Comparison of ENCODE assay signal across 21 cellular contexts in the genomic region with DNA sequence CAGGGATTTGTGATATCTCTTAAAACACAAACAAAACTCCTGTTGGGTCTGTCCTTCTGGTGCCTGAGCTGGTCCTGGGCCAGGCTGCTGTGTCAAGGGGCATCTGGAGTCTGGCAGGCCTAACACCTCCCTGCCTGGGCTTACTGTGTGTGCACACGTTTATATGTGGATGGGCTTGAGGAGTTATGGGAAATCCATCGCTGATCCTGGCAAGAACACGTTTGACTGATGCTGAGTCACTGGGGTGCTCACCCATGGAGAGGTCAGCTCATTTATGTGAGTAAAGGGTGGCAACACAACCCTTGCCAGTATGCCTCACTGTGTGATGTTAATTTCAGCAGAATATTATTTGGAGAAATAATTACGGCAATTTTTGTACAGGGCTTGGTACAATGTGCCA. TPM values are rescaled to one million over a fixed set of nuclear protein-coding genes. Genes with fewer than 3 reads are reported as not detected.
"Had no signal": no experiment of that assay in that cellular context is flagged by ENCODE, and none has a peak within 500 bp of the region (broad histone marks: within the 10 kb centered on the region; RNA-seq: fewer than 3 reads in every experiment).

No MANE protein-coding gene starts in this region.

- H3K36me3 ChIP-seq: neutrophil, right atrium auricular region, tibial artery had no signal

- H3K27me3 Mint-ChIP-seq: activated T-cell treated with anti-CD3 and anti-CD28 coated beads, Interleukin-2, amount 50 U/mL, for 24 hours had no signal

- H3K4me1 ChIP-seq: right atrium auricular region, tibial artery had no signal

- H3K4me3 Mint-ChIP-seq: activated CD8-positive, alpha-beta memory T cell treated with anti-CD3 and anti-CD28 coated beads, Interleukin-2, amount 10 ng/mL, durations not matched to agents 7 days and 5 days; activated T-cell treated with anti-CD3 and anti-CD28 coated beads, Interleukin-2, amount 50 U/mL, for 24 hours; brain; naive thymus-derived CD4-positive, alpha-beta T cell; T-helper 2 cell treated with Interferon-gamma antibody and Interleukin-4, amounts not matched to agents 5 μg/mL and 100 μg/mL, for 36 hours had no signal

- H3K36me3 Mint-ChIP-seq: activated CD8-positive, alpha-beta memory T cell treated with anti-CD3 and anti-CD28 coated beads, Interleukin-2, amount 10 ng/mL, durations not matched to agents 7 days and 5 days; activated naive CD4-positive, alpha-beta T cell treated with anti-CD3 and anti-CD28 coated beads, Interleukin-2, amount 50 U/mL, for 72 hours; brain; naive thymus-derived CD4-positive, alpha-beta T cell had no signal

- H3K27ac ChIP-seq: neutrophil, right atrium auricular region, tibial artery had no signal

- H3K9me3 Mint-ChIP-seq: activated T-cell treated with anti-CD3 and anti-CD28 coated beads, Interleukin-2, amount 50 U/mL, for 24 hours; T-helper 2 cell treated with Interferon-gamma antibody and Interleukin-4, amounts not matched to agents 5 μg/mL and 100 μg/mL, for 36 hours had no signal

- FAIRE-seq: small intestine had no signal

- ATAC-seq: activated CD4-positive, CD25-positive, alpha-beta regulatory T cell treated with anti-CD3 and anti-CD28 coated beads, Interleukin-2, amount 50 U/mL, for 24 hours; activated CD8-positive, alpha-beta memory T cell treated with anti-CD3 and anti-CD28 coated beads, Interleukin-2, amount 10 ng/mL, durations not matched to agents 7 days and 5 days; activated naive CD4-positive, alpha-beta T cell treated with anti-CD3 and anti-CD28 coated beads, Interleukin-2, amount 50 U/mL, for 72 hours; left colon; naive thymus-derived CD4-positive, alpha-beta T cell had no signal

- H3K27ac Mint-ChIP-seq: activated CD8-positive, alpha-beta memory T cell treated with anti-CD3 and anti-CD28 coated beads, Interleukin-2, amount 10 ng/mL, durations not matched to agents 7 days and 5 days; activated naive CD4-positive, alpha-beta T cell treated with anti-CD3 and anti-CD28 coated beads, Interleukin-2, amount 50 U/mL, for 72 hours; activated T-cell treated with anti-CD3 and anti-CD28 coated beads, Interleukin-2, amount 50 U/mL, for 24 hours; naive thymus-derived CD4-positive, alpha-beta T cell; T-helper 2 cell treated with Interferon-gamma antibody and Interleukin-4, amounts not matched to agents 5 μg/mL and 100 μg/mL, for 36 hours had no signal

- H3K4me3 ChIP-seq: lung, right atrium auricular region, tibial artery had no signal

- H3K27me3 ChIP-seq: right atrium auricular region, tibial artery had no signal

- H3K4me1 Mint-ChIP-seq: activated CD8-positive, alpha-beta memory T cell treated with anti-CD3 and anti-CD28 coated beads, Interleukin-2, amount 10 ng/mL, durations not matched to agents 7 days and 5 days; naive thymus-derived CD4-positive, alpha-beta T cell had no signal

- H3K9me3 ChIP-seq: neutrophil, right atrium auricular region, tibial artery had no signal

- DNase-seq: activated CD4-positive, alpha-beta T cell treated with anti-CD3 and anti-CD28 coated beads, Interleukin-2, amount 50 U/mL, for 48 hours; activated CD8-positive, alpha-beta memory T cell treated with anti-CD3 and anti-CD28 coated beads, Interleukin-2, amount 10 ng/mL, durations not matched to agents 7 days and 5 days; activated effector memory CD4-positive, alpha-beta T cell treated with Interleukin-2 at 50 U/mL for 16 hours; activated T-cell treated with anti-CD3 and anti-CD28 coated beads, Interleukin-2, amount 50 U/mL, for 24 hours; amniotic stem cell; hypothalamus; left colon; naive thymus-derived CD4-positive, alpha-beta T cell; posterior cingulate gyrus; small intestine; tibial artery had no signal

RNA-seq across cellular contexts. Expression of gene PCDH8, which starts 44.5 kb away (rescaled TPM):
- total RNA-seq: activated CD8-positive, alpha-beta memory T cell treated with anti-CD3 and anti-CD28 coated beads, Interleukin-2, amount 10 ng/mL, durations not matched to agents 7 days and 5 days; activated naive CD4-positive, alpha-beta T cell treated with anti-CD3 and anti-CD28 coated beads, Interleukin-2, amount 50 U/mL, for 72 hours; chondrocyte; glomerular endothelial cell; mononuclear cell; naive thymus-derived CD4-positive, alpha-beta T cell; right atrium auricular region had no signal
- polyA plus RNA-seq: naive thymus-derived CD4-positive, alpha-beta T cell had no signal
